In the genomic region with DNA sequence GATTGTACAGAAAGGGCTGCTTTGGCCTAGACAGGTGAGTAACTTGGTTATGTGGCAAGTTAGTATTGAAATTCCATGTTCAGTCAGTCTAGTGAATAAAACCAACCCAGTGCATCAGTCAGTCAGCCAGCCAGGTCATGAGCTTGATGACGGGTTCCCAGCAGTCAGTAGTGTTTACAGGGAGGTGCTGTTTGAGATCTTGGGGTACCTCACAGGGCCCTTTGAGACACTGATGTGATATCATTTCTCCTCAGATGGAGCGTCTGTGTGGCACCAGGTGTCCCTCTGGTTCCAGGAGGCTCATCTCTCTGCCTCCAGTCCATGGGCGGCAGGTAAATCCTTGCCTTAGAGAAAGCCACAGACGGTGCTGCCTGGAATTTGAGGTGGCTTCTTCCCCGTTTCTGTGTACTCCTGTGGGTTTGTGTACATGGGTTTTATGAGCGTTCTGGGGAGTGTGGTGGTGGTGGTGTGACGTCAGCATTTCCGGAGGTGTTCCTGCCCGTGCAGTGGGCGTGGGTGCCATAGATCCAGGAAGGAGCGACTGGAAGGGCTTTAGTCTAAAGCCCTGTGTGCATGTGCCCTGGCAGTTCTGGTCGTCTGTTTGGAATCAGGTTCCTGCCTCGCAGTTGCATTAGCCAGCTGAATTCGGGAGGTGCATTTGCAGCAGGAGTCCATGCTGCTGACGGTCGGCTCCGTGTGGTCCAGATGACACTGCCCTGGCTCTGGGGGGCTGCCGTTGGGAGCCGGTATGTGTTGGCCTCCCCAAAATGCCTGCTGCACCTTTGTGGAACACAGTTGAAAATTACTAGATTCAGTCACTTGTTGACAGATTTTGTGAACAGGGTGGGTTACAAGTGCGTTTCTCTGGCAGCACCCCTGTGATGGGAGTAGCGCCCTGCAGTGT, we compare ENCODE assay signal across 9 cellular contexts. TPM values are rescaled to one million over a fixed set of nuclear protein-coding genes. Genes with fewer than 3 reads are reported as not detected.
DNase-seq lines count a peak whose midpoint lies in the region; ATAC-seq and TF ChIP-seq lines count a peak whose summit lies in the region.
"Had no signal": no experiment of that assay in that cellular context is flagged by ENCODE, and none has a peak within 500 bp of the region (broad histone marks: within the 10 kb centered on the region; RNA-seq: fewer than 3 reads in every experiment).

No MANE protein-coding gene starts in this region.

- H3K4me3 Mint-ChIP-seq in activated CD4-positive, alpha-beta T cell treated with anti-CD3 and anti-CD28 coated beads for 36 hours: peak overlapping the region; percentile 90
- peak overlapping the region; percentile 92 to 93 for H3K4me3 Mint-ChIP-seq in effector memory CD8-positive, alpha-beta T cell

- peak overlapping the region; percentile 92 for H3K27ac Mint-ChIP-seq in activated CD4-positive, alpha-beta T cell treated with anti-CD3 and anti-CD28 coated beads for 36 hours
- peak overlapping the region; percentile 93 to 95 for H3K27ac Mint-ChIP-seq in effector memory CD8-positive, alpha-beta T cell

- TF ChIP-seq CTCF in HL-60 (IDR thresholded peaks at IDR 0.05; ENCODE audit: insufficient read depth, low read length): no peak

- H3K4me3 ChIP-seq in HL-60 (replicated peaks; ENCODE audit: insufficient read depth, low read length): peak overlapping the region; percentile 86

- H3K27me3 Mint-ChIP-seq in activated CD4-positive, alpha-beta T cell treated with anti-CD3 and anti-CD28 coated beads for 36 hours: no peaks in the 10 kb centered on the region
- H3K27me3 Mint-ChIP-seq in effector memory CD8-positive, alpha-beta T cell: no peaks in the 10 kb centered on the region

- CTCF ChIA-PET in activated CD4-positive, alpha-beta T cell treated with anti-CD3 and anti-CD28 coated beads for 36 hours (lab: Charles Lee): interaction anchor here (0.5 kb wide), 1 partner anchor 8 kb away, joined by 3 read pairs; no protein-coding TSS in a partner anchor

- H3K27me3 ChIP-seq in HL-60 (ENCODE audit: insufficient read depth, poor library complexity, severe bottlenecking): no peaks in the 10 kb centered on the region
- H3K27me3 ChIP-seq: left lung had no signal

- peak overlapping the region; percentile 88 for H3K27ac ChIP-seq in HL-60 (replicated peaks)

- peaks cover under 1% of the 10 kb centered on the region for H3K9me3 Mint-ChIP-seq in activated CD4-positive, alpha-beta T cell treated with anti-CD3 and anti-CD28 coated beads for 36 hours (ENCODE audit: low read depth)
- no peaks in the 10 kb centered on the region for H3K9me3 Mint-ChIP-seq in effector memory CD8-positive, alpha-beta T cell

- peaks cover 55% of the 10 kb centered on the region for H3K36me3 Mint-ChIP-seq in activated CD4-positive, alpha-beta T cell treated with anti-CD3 and anti-CD28 coated beads for 36 hours (ENCODE audit: low read depth)
- H3K36me3 Mint-ChIP-seq in effector memory CD8-positive, alpha-beta T cell (ENCODE audit: insufficient read depth): peaks cover 56% of the 10 kb centered on the region

- ATAC-seq in activated CD4-positive, alpha-beta T cell treated with anti-CD3 and anti-CD28 coated beads for 36 hours: peak; percentile 8
- ATAC-seq in effector memory CD8-positive, alpha-beta T cell (replicated peaks): peak; percentile 3
- no peak for ATAC-seq in GM21528 (IDR thresholded peaks at IDR 0.05; ENCODE audit: low FRiP score, unreplicated experiment)
- no peak for ATAC-seq in GM19324 (IDR thresholded peaks at IDR 0.05; ENCODE audit: low FRiP score, unreplicated experiment)
- no peak for ATAC-seq in HG03025 (IDR thresholded peaks at IDR 0.05; ENCODE audit: low FRiP score, unreplicated experiment)
- no peak for ATAC-seq in GM19397 (IDR thresholded peaks at IDR 0.05; ENCODE audit: unreplicated experiment)
- ATAC-seq: left lung had no signal

- intact Hi-C loops in activated CD4-positive, alpha-beta T cell treated with anti-CD3 and anti-CD28 coated beads for 36 hours (cut with DNase I, micrococcal nuclease): loop anchor here in 1 of 2 experiments (5.0 kb wide), 1 partner anchor 351 kb away; the partner anchor contains the start of gene RBFA

- POLR2A ChIA-PET in activated CD4-positive, alpha-beta T cell treated with anti-CD3 and anti-CD28 coated beads for 36 hours (lab: Charles Lee): interaction anchor here (0.5 to 1.0 kb wide), 4 partner anchors 159 to 285 kb away, joined by 3 to 5 read pairs (median 4); no protein-coding TSS in a partner anchor

- peak; percentile 87 to 97 for DNase-seq in HL-60 (ENCODE audit: low read depth in 1 of 2, low spot score in 1 of 2)
- DNase-seq in activated CD4-positive, alpha-beta T cell treated with anti-CD3 and anti-CD28 coated beads for 36 hours: peak; percentile 82
- DNase-seq in effector memory CD8-positive, alpha-beta T cell: peak; percentile 58 to 62 (median 61)
- peak; percentile 46 for DNase-seq in stimulated activated CD4-positive, alpha-beta T cell treated with anti-CD3 and anti-CD28 coated beads, Interleukin-2, amount 100 ng/mL, for 4 hours (ENCODE audit: low read depth)

- peaks cover 80% of the 10 kb centered on the region for H3K4me1 Mint-ChIP-seq in activated CD4-positive, alpha-beta T cell treated with anti-CD3 and anti-CD28 coated beads for 36 hours
- peaks cover 60 to 62% of the 10 kb centered on the region in 2 donors for H3K4me1 Mint-ChIP-seq in effector memory CD8-positive, alpha-beta T cell (ENCODE audit: low read depth in 2 of 2)

RNA-seq across cellular contexts. Expression of gene CTDP1, which starts 2.1 kb away (rescaled TPM):
- total RNA-seq in activated CD4-positive, alpha-beta T cell treated with anti-CD3 and anti-CD28 coated beads for 36 hours: 10 to 100 TPM; 36.7 to 45.5 TPM

Comparison
In these comparisons a context has a peak if more than half of its experiments do, and no peak if none do; other contexts are left out.
1. ATAC-seq: peak in activated CD4-positive, alpha-beta T cell treated with anti-CD3 and anti-CD28 coated beads for 36 hours (single experiment) and effector memory CD8-positive, alpha-beta T cell (single experiment); none in GM21528 (single experiment), GM19324 (single experiment), HG03025 (single experiment) and GM19397 (single experiment).
2. Peak in every context shown above with its lines, with median percentiles within 50 percentile points of each other: DNase-seq.